In the genomic region with DNA sequence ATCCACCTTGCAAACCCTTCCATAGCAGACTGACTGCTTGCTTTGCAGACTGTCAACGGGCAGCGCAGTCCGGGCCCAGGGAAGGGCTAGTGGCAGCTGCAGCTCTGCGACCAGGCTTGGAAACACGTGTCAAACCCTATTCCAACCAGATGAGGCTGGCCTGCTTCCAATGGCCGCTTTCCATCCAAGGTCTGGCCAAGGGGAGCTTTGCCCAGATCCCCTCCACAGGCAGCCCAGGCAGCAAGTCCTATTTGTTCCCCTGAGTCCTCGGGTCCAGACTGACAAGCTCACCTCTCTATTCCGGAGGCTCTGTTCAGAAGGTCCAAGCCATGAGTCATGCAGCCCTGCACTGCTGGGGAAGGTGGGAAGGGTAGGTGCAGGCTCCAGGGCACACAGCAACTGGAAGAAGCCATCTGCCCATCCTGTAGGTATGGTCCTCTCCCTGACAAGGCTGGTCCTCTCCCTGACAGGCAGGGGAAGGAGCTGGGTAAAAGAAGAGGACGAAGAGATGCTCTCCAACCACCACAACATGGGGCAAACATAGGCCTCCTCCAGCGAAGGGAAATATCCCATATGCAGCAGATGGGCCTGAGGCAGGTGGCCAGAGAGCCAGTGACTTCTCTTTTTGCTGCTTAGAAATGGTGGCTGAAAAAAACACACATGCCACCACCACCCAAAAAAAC, we compare ENCODE assay signal across 17 cellular contexts. TPM values are rescaled to one million over a fixed set of nuclear protein-coding genes. Genes with fewer than 3 reads are reported as not detected.
DNase-seq lines count a peak whose midpoint lies in the region; ATAC-seq, FAIRE-seq and TF ChIP-seq lines count a peak whose summit lies in the region.
"Had no signal": no experiment of that assay in that cellular context is flagged by ENCODE, and none has a peak within 500 bp of the region (broad histone marks: within the 10 kb centered on the region; RNA-seq: fewer than 3 reads in every experiment).

No MANE protein-coding gene starts in this region.

- DNase-seq in Right ventricle myocardium inferior (ENCODE audit: missing footprints), result no peak
- no peak for DNase-seq in cardiac septum (ENCODE audit: low spot score)
- peak in 36 of 56 donors; percentile 7 to 73 (median 28) for DNase-seq in amygdala (lab: John Stamatoyannopoulos, UW)
- peak; percentile 57 for DNase-seq in kidney
- DNase-seq in SK-N-DZ (ENCODE audit: low spot score), result no peak
- DNase-seq in dedifferentiated amniotic fluid mesenchymal stem cell (ENCODE audit: extremely low spot score), result no peak
- no peak for DNase-seq in RPMI8226
- DNase-seq in AML-193 (lab: John Stamatoyannopoulos, UW), result no peak
- DNase-seq: amniotic stem cell; H7; mesendoderm; NCI-H2107; stimulated activated CD4-positive, alpha-beta T cell treated with anti-CD3 and anti-CD28 coated beads, Interleukin-4, amount 100 ng/mL, for 4 hours had no signal

- no peaks in the 10 kb centered on the region for H3K4me1 ChIP-seq in kidney (ENCODE audit: control insufficient read depth in 1 of 2, insufficient read depth in 1 of 2, low read depth in 1 of 2, low read length in 2 of 2)

- ATAC-seq in Right ventricle myocardium inferior, result peak; percentile 41

- H3K36me3 ChIP-seq in kidney (ENCODE audit: control insufficient read depth in 1 of 2, insufficient read depth in 2 of 2, low read length in 2 of 2), result no peaks in the 10 kb centered on the region
- H3K36me3 ChIP-seq: neutrophil had no signal

- no peaks in the 10 kb centered on the region for H3K9me3 ChIP-seq in kidney (ENCODE audit: control insufficient read depth in 1 of 2, low read length in 2 of 2)
- H3K9me3 ChIP-seq: neutrophil had no signal

- H3K27ac ChIP-seq in kidney (ENCODE audit: low read depth in 2 of 2, low read length in 2 of 2), result no peak overlapping the region
- H3K27ac ChIP-seq: neutrophil, RWPE1 had no signal

- H3K4me3 ChIP-seq in kidney (ENCODE audit: low read length in 2 of 2), result no peak overlapping the region

- no peak for TF ChIP-seq CTCF in kidney (IDR thresholded peaks at IDR 0.05; ENCODE audit: borderline replicate concordance, extremely low read depth, insufficient read depth)

- no peak overlapping the region for H3K9ac ChIP-seq in kidney (ENCODE audit: low read length in 2 of 2)

- intact Hi-C loops in Right ventricle myocardium inferior (cut with DNase I) (loop anchor here (2.0 kb wide), 1 partner anchor 19 kb away; no protein-coding TSS in a partner anchor), cardiac septum (cut with DNase I) (no loop called here), kidney (cut with DNase I) (no loop called here)

- no peak for FAIRE-seq in kidney (lab: Jason Lieb, UNC)
- FAIRE-seq: D721Med, islet of Langerhans had no signal

RNA-seq across cellular contexts. Expression of a gene that starts 22.6 kb away (rescaled TPM):
- total RNA-seq in Right ventricle myocardium inferior (22.2 TPM), cardiac septum (12.4 TPM), kidney (14.0 TPM)
- polyA plus RNA-seq in kidney (ENCODE audit: insufficient read depth, low read depth, low replicate concordance), result 1.2 TPM
- polyA plus RNA-seq in SK-N-DZ (2014; cell fraction: cytosol; rRNA removed), result 8.4 and 10.5 TPM in 2 replicates
- polyA plus RNA-seq in SK-N-DZ (2014; cell fraction: nucleus; rRNA removed), result 13.5 and 15.1 TPM in 2 replicates

Comparison
In these comparisons a context has a peak if more than half of its experiments do, and no peak if none do; other contexts are left out.
1. DNase-seq: peak in amygdala (36 of 56) and kidney (single experiment); none in Right ventricle myocardium inferior (single experiment), cardiac septum (single experiment), SK-N-DZ (single experiment), dedifferentiated amniotic fluid mesenchymal stem cell (single experiment), RPMI8226 (single experiment) and AML-193 (0 of 2).